ENCODE assay signal across 19 cellular contexts in the genomic region with DNA sequence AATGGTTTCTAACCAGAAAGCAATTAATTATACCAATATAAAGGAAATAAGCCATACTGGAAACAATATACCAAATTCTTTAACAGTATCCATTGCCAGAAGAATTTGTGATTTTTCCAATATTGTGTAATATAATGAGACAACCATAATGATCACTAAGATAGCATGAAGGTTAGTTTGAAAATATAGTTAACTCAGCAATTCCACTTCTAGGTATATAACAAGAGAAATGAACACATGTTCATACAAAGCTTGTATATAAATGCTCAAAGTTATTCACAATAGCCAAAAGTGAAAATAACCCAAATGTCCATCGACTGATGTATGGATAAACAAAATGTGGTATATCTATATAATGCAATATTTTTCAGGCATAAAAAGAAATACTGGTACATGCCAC.
DNase-seq lines count a peak whose midpoint lies in the region; ATAC-seq, FAIRE-seq and TF ChIP-seq lines count a peak whose summit lies in the region.
"Had no signal": no experiment of that assay in that cellular context is flagged by ENCODE, and none has a peak within 500 bp of the region (broad histone marks: within the 10 kb centered on the region; RNA-seq: fewer than 3 reads in every experiment).

No MANE protein-coding gene starts in this region.

- no peak overlapping the region for H4K8ac ChIP-seq in IMR-90 (ENCODE audit: low read depth in 2 of 2, low read length in 2 of 2)

- H2AK5ac ChIP-seq in IMR-90 (ENCODE audit: low read depth, low read length), result no peak overlapping the region

- H3K36me3 ChIP-seq in HepG2 (replicated peaks in 1 of 2; ENCODE audit: control insufficient read depth in 1 of 2, insufficient read depth in 2 of 2, low read length in 2 of 2) (peaks cover 4 to 20% of the 10 kb centered on the region in 2 experiments; a peak in 4 of 5 replicates), right lobe of liver (peaks cover 0 to 11% (median 0%) of the 10 kb centered on the region in 4 donors), IMR-90 (ENCODE audit: control insufficient read depth, insufficient read depth, low read length) (peaks cover 3% of the 10 kb centered on the region; the same call in 1 of the 2 replicates), K562 (ENCODE audit: control insufficient read depth, insufficient read depth, low read length) (no peaks in the 10 kb centered on the region)
- H3K36me3 ChIP-seq: HAP-1 had no signal

- H2AK9ac ChIP-seq in IMR-90 (replicated peaks; ENCODE audit: low read depth, low read length, poor library complexity), result no peak overlapping the region

- no peak overlapping the region for H3K4me3 ChIP-seq in HepG2 (replicated peaks in 1 of 3; ENCODE audit: insufficient read depth in 1 of 3, low read depth in 2 of 3, low read length in 3 of 3)
- H3K4me3 ChIP-seq in right lobe of liver, result no peak overlapping the region
- no peak overlapping the region for H3K4me3 ChIP-seq in IMR-90 (ENCODE audit: insufficient read depth, low read depth, low read length)
- no peak overlapping the region for H3K4me3 ChIP-seq in K562
- H3K4me3 ChIP-seq: GM12878, HAP-1 had no signal

- H4K5ac ChIP-seq in IMR-90 (ENCODE audit: low read depth, low read length), result no peak overlapping the region

- no peak overlapping the region for H3K18ac ChIP-seq in IMR-90 (ENCODE audit: low read depth, low read length)

- no peak for FAIRE-seq in HepG2 (lab: Jason Lieb, UNC)
- FAIRE-seq in K562 (lab: Jason Lieb, UNC), result no peak
- FAIRE-seq: A204.1, GM12878, H54 had no signal

- no peak overlapping the region for H3K14ac ChIP-seq in IMR-90 (replicated peaks; ENCODE audit: low read depth, low read length)

- 100% methylated on average over 1 of the region's 1 CpG for WGBS in HepG2 (ENCODE audit: low lambda C conversion rate)
- WGBS in right lobe of liver (ENCODE audit: insufficient coverage, low coverage, low lambda C conversion rate, missing lambda C conversion rate), result 93% methylated on average over 1 of the region's 1 CpG
- WGBS in IMR-90 (ENCODE audit: extremely low coverage in 2 of 2, insufficient read length in 1 of 2), 2 experiments, result no CpG with 5 or more reads among the region's 1 CpG
- 15% methylated on average over 1 of the region's 1 CpG for WGBS in K562 (ENCODE audit: insufficient coverage, low coverage, missing lambda C conversion rate)

- no peak overlapping the region for H2BK120ac ChIP-seq in IMR-90 (ENCODE audit: low read depth, low read length)

- TF ChIP-seq CTCF in HepG2 (CRISPR knock-in tag; IDR thresholded peaks at IDR 0.05) (no peak), right lobe of liver (IDR thresholded peaks at IDR 0.05) (no peak), IMR-90 (conservative IDR thresholded peaks at IDR 0.05; ENCODE audit: low read depth, low read length) (no peak), K562 (IDR thresholded peaks at IDR 0.05 in 2 of 3, conservative IDR thresholded peaks at IDR 0.05 in 1 of 3; ENCODE audit: insufficient read depth in 2 of 3, low read depth in 1 of 3, low read length in 3 of 3) (no peak), CD14-positive monocyte (IDR thresholded peaks at IDR 0.05) (no peak)

- intact Hi-C loops in HepG2 (cut with micrococcal nuclease; ENCODE audit: unreplicated experiment), result no loop called here
- intact Hi-C loops in right lobe of liver (cut with DNase I), result no loop called here
- intact Hi-C loops in IMR-90 (cut with micrococcal nuclease), result no loop called here
- intact Hi-C loops in K562 (cut with micrococcal nuclease), result no loop called here
- intact Hi-C loops in CD14-positive monocyte (cut with micrococcal nuclease), result no loop called here

- peaks cover 26 to 31% of the 10 kb centered on the region in 2 donors for H3K36me3 Mint-ChIP-seq in CD14-positive monocyte

- no peak overlapping the region for H3K27ac Mint-ChIP-seq in CD14-positive monocyte
- H3K27ac Mint-ChIP-seq: CD4-positive, CD25-positive, alpha-beta regulatory T cell; CD8-positive, alpha-beta T cell; HFFc6 had no signal

- H2BK20ac ChIP-seq in IMR-90 (ENCODE audit: low read depth, low read length), result no peak overlapping the region

- H2BK5ac ChIP-seq in IMR-90 (ENCODE audit: low read depth, low read length, poor library complexity, severe bottlenecking), result no peak overlapping the region

- no peak overlapping the region for H4K91ac ChIP-seq in IMR-90 (ENCODE audit: insufficient read depth, low read depth, low read length)

- H3K27ac ChIP-seq in HepG2 (ENCODE audit: extremely low read length, insufficient read depth, low read length) (no peak overlapping the region), right lobe of liver (no peak overlapping the region), IMR-90 (ENCODE audit: insufficient read depth, low read length) (no peak overlapping the region), K562 (ENCODE audit: extremely low read depth, low read depth, low read length) (no peak overlapping the region)
- H3K27ac ChIP-seq: 22Rv1 had no signal

- H3K9me1 ChIP-seq in IMR-90 (ENCODE audit: insufficient read depth, low read length) (no peaks in the 10 kb centered on the region), K562 (ENCODE audit: control insufficient read depth, insufficient read depth, low read length) (no peaks in the 10 kb centered on the region)

- TF ChIP-seq EP300 in HepG2 (IDR thresholded peaks at IDR 0.05; ENCODE audit: low read depth in 2 of 2, low read length in 2 of 2), result no peak
- TF ChIP-seq EP300 in HepG2 (CRISPR knock-in tag; IDR thresholded peaks at IDR 0.05; ENCODE audit: borderline replicate concordance), result no peak
- TF ChIP-seq EP300 in K562 (IDR thresholded peaks at IDR 0.05; ENCODE audit: low read length), result no peak

- no peaks in the 10 kb centered on the region for H4K20me1 ChIP-seq in HepG2 (ENCODE audit: insufficient read depth, low read length)
- no peaks in the 10 kb centered on the region for H4K20me1 ChIP-seq in IMR-90 (ENCODE audit: insufficient read depth, low read length)
- H4K20me1 ChIP-seq in K562 (replicated peaks; ENCODE audit: control insufficient read depth, insufficient read depth, low read length), result no peaks in the 10 kb centered on the region

- no peak overlapping the region for H3K4ac ChIP-seq in IMR-90 (ENCODE audit: low read depth, low read length)

- CTCF ChIA-PET in HepG2 (lab: Yijun Ruan, JAX; ENCODE audit: low intra/inter-chr PET ratio, low total read pairs) (no interaction called here), IMR-90 (lab: Yijun Ruan, JAX) (no interaction called here), K562 (lab: Yijun Ruan, JAX; ENCODE audit: low intra/inter-chr PET ratio) (no interaction called here)

- no peak for TF ChIP-seq POLR2A in HepG2 (IDR thresholded peaks at IDR 0.05; ENCODE audit: insufficient read depth in 1 of 2, low read depth in 2 of 2, low read length in 2 of 2)
- no peak for TF ChIP-seq POLR2A in right lobe of liver (IDR thresholded peaks at IDR 0.05)
- no peak for TF ChIP-seq POLR2A in IMR-90 (IDR thresholded peaks at IDR 0.05; ENCODE audit: low read depth, low read length)
- no peak for TF ChIP-seq POLR2A in K562 (conservative IDR thresholded peaks at IDR 0.05)

- H3K27me3 ChIP-seq in HepG2 (ENCODE audit: control insufficient read depth in 1 of 2, insufficient read depth in 2 of 2, low read length in 2 of 2) (no peaks in the 10 kb centered on the region), right lobe of liver (no peaks in the 10 kb centered on the region), IMR-90 (ENCODE audit: control insufficient read depth, insufficient read depth, low read length) (no peaks in the 10 kb centered on the region), K562 (ENCODE audit: control insufficient read depth in 2 of 2, insufficient read depth in 2 of 2, low read length in 2 of 2) (no peaks in the 10 kb centered on the region)

- no peak overlapping the region for H3K56ac ChIP-seq in IMR-90 (ENCODE audit: extremely low read depth, insufficient read depth, low read length)

- no peak overlapping the region for H2AFZ ChIP-seq in HepG2 (ENCODE audit: low read length)
- H2AFZ ChIP-seq in IMR-90 (replicated peaks; ENCODE audit: low read length, poor library complexity), result no peak overlapping the region
- no peak overlapping the region for H2AFZ ChIP-seq in K562 (ENCODE audit: low read depth, low read length)

- in situ Hi-C loops in HepG2 (cut with HindIII; ENCODE audit: extremely low pct_ligation_motif_present, low pct_unique_long_range_greater_than_20kb), result no loop called here
- in situ Hi-C loops in IMR-90 (cut with MboI; ENCODE audit: low sequenced_read_pairs), result no loop called here
- in situ Hi-C loops in K562 (cut with MboI), result no loop called here

- POLR2A ChIA-PET in HepG2 (lab: Yijun Ruan, JAX), result no interaction called here
- POLR2A ChIA-PET in IMR-90 (lab: Charles Lee; ENCODE audit: unreplicated experiment), result no interaction called here
- POLR2A ChIA-PET in K562 (lab: Yijun Ruan, JAX), result no interaction called here

- H3K9me3 ChIP-seq in HepG2 (ENCODE audit: low read length) (no peaks in the 10 kb centered on the region), right lobe of liver (no peaks in the 10 kb centered on the region), IMR-90 (ENCODE audit: control insufficient read depth, insufficient read depth, low read length) (no peaks in the 10 kb centered on the region), K562 (replicated peaks; ENCODE audit: control insufficient read depth, insufficient read depth, low read depth, low read length) (no peaks in the 10 kb centered on the region)
- H3K9me3 ChIP-seq: Caco-2, HAP-1 had no signal

- TF ChIP-seq RAD21 in HepG2 (CRISPR knock-in tag; IDR thresholded peaks at IDR 0.05) (no peak), IMR-90 (IDR thresholded peaks at IDR 0.05; ENCODE audit: low read length) (no peak), K562 (CRISPR knock-in tag; conservative IDR thresholded peaks at IDR 0.05 in 1 of 2, IDR thresholded peaks at IDR 0.05 in 1 of 2) (no peak)

- no peaks in the 10 kb centered on the region; a peak in 1 of 4 replicates for H3K79me1 ChIP-seq in IMR-90 (ENCODE audit: low read depth in 1 of 2, low read length in 2 of 2)

- DNase-seq in HepG2 (ENCODE audit: low spot score) (no peak), right lobe of liver (no peak), IMR-90 (no peak), K562 (ENCODE audit: extremely low read depth in 1 of 4, low spot score in 3 of 4) (no peak), CD14-positive monocyte (ENCODE audit: low spot score) (no peak)
- DNase-seq: Caco-2; CD4-positive, CD25-positive, alpha-beta regulatory T cell; CD8-positive, alpha-beta T cell; DMS 273 treated with DMSO at 0.1 percent for 48 hours; DMS79; GDM1; GOT3 had no signal

- H3K27me3 Mint-ChIP-seq in CD14-positive monocyte (ENCODE audit: low read depth in 3 of 3), result no peaks in the 10 kb centered on the region
- H3K27me3 Mint-ChIP-seq: CD4-positive, CD25-positive, alpha-beta regulatory T cell had no signal

- dilution Hi-C loops in IMR-90 (cut with HindIII; ENCODE audit: low sequenced_read_pairs, unreplicated experiment), result no loop called here

- BruUV-seq in HepG2 (replicated peaks; lab: Mats Ljungman, UMichigan) (no TSS peak), IMR-90 (replicated peaks; lab: Mats Ljungman, UMichigan) (no TSS peak), K562 (replicated peaks; lab: Mats Ljungman, UMichigan) (no TSS peak)

- H3K4me1 ChIP-seq in HepG2 (ENCODE audit: insufficient read depth, low read length) (no peaks in the 10 kb centered on the region), right lobe of liver (no peaks in the 10 kb centered on the region), IMR-90 (ENCODE audit: control insufficient read depth, insufficient read depth, low read length) (no peaks in the 10 kb centered on the region), K562 (replicated peaks in 1 of 2; ENCODE audit: control insufficient read depth in 2 of 2, insufficient read depth in 2 of 2, low read length in 2 of 2) (no peaks in the 10 kb centered on the region)
- H3K4me1 ChIP-seq: Caco-2, HAP-1 had no signal

- no peaks in the 10 kb centered on the region for H3K9me3 Mint-ChIP-seq in CD14-positive monocyte
- H3K9me3 Mint-ChIP-seq: CD4-positive, CD25-positive, alpha-beta regulatory T cell; CD8-positive, alpha-beta T cell; HFFc6 had no signal

- H3K23ac ChIP-seq in IMR-90 (ENCODE audit: low read depth, low read length), result no peak overlapping the region

- H3K4me1 Mint-ChIP-seq in CD14-positive monocyte, result no peaks in the 10 kb centered on the region

- ATAC-seq in HepG2, result no peak
- ATAC-seq in right lobe of liver, result no peak
- ATAC-seq in IMR-90 (ENCODE audit: low read depth), result no peak
- no peak for ATAC-seq in K562
- ATAC-seq in HG02938 (IDR thresholded peaks at IDR 0.05; ENCODE audit: unreplicated experiment), result no peak
- ATAC-seq: CD8-positive, alpha-beta T cell; GM12878 had no signal

- H3K79me2 ChIP-seq in HepG2 (ENCODE audit: insufficient read depth, low read length), result no peaks in the 10 kb centered on the region
- no peaks in the 10 kb centered on the region for H3K79me2 ChIP-seq in K562 (ENCODE audit: control insufficient read depth, insufficient read depth, low read length)

- no peak overlapping the region for H3K9ac ChIP-seq in HepG2 (ENCODE audit: insufficient read depth, low read depth, low read length)
- no peak overlapping the region for H3K9ac ChIP-seq in IMR-90 (ENCODE audit: low read depth, low read length)
- no peak overlapping the region for H3K9ac ChIP-seq in K562 (ENCODE audit: insufficient read depth in 1 of 2, low read depth in 2 of 2, low read length in 2 of 2)

- no peak overlapping the region for H3K4me2 ChIP-seq in HepG2 (ENCODE audit: low read depth, low read length)
- H3K4me2 ChIP-seq in IMR-90 (ENCODE audit: low read depth, low read length), result no peak overlapping the region
- no peak overlapping the region for H3K4me2 ChIP-seq in K562 (ENCODE audit: insufficient read depth, low read length)

- H2BK15ac ChIP-seq in IMR-90 (ENCODE audit: low read depth, low read length), result no peak overlapping the region

- no peak overlapping the region for H3K4me3 Mint-ChIP-seq in CD14-positive monocyte
- H3K4me3 Mint-ChIP-seq: CD4-positive, CD25-positive, alpha-beta regulatory T cell; CD8-positive, alpha-beta T cell; HFFc6 had no signal

Comparison
In these comparisons a context has a peak if more than half of its experiments do, and no peak if none do; other contexts are left out.
1. Of the 241 proteins assayed by ChIP-seq in both HepG2 and K562: peak only in HepG2: MAFF; only in K562: CEBPB and MAFG; in both: none; in neither: 237; mixed calls (peak in some experiments, not most) for 1.